8 cellular contexts compared by ENCODE assay signal in the genomic region with DNA sequence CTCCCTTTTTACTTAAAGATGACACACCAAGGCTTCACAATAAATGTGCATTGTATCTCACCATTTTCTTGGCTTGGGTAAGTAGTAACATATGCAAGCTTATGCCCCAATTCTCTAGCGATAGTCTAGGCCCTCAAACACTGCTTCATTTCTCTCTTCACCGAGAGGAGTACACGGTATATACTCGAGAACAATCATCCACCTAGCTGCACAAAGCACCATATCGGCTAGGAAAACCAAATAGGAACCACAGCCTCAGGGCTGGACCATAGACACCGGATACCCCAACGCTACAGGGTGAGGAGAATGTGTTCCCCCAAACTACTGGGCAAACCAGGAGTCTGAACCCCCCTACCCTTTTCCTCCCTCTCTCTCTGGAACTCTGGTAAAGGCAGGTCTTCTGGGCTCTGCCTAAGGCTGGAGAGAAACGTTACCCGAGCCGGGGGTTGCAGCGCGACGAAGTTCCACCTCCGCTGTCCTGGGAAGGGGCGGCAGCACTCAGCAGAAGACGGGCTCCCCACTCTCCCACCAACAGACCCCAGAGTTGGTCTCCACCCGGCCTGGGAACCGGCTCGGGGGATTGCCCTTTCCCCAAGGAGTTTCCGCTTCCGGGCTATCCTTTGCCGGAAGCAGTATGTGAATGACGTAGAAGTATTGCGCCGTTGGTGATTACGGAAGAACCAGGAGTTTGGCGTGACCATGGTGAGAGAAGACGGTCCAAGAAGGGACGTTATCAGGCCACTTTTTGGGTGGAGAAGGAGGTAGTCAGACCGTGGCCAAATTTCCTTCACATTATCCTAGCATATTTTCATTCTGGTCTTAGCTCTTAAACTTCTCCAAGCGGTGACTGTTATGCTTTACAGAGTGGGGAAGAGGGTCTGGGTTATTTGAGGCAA. TPM values are rescaled to one million over a fixed set of nuclear protein-coding genes. Genes with fewer than 3 reads are reported as not detected.
DNase-seq lines count a peak whose midpoint lies in the region; TF ChIP-seq lines count a peak whose summit lies in the region.

TSS of gene AREL1 (minus strand) at position 582 of the 896 bp plus-strand sequence. CDS start 27,465 bp downstream, outside the sequence.
TSS of gene FCF1 (plus strand) at position 646 of the 896 bp plus-strand sequence. CDS start at position 700, 54 bp downstream.

- peak within 1 kb of the TSS; percentile 85 for H3K4me3 ChIP-seq in BLaER1
- peak within 1 kb of the TSS; percentile 90 for H3K4me3 ChIP-seq in HUES48 (ENCODE audit: low read depth, low read length)
- peak within 1 kb of the TSS; percentile 75 for H3K4me3 ChIP-seq in epithelial cell of proximal tubule (ENCODE audit: low read depth, low read length)
- peak within 1 kb of the TSS; percentile 87 to 100 for H3K4me3 ChIP-seq in muscle layer of duodenum (ENCODE audit: low read depth in 1 of 2, low read length in 2 of 2)

- peaks cover 31% of the 10 kb centered on the region; the same call in 1 of the 2 replicates for H4K20me1 ChIP-seq in BLaER1

- H3K27ac ChIP-seq in BLaER1 (peak within 1 kb of the TSS; percentile 82), HUES48 (ENCODE audit: low read depth, low read length) (peak within 1 kb of the TSS; percentile 36), muscle layer of duodenum (ENCODE audit: low read length) (peak within 1 kb of the TSS; percentile 94)

- H3K4me1 ChIP-seq in BLaER1, result peaks cover 25% of the 10 kb centered on the region
- H3K4me1 ChIP-seq in HUES48 (ENCODE audit: control insufficient read depth, insufficient read depth, low read length), result 0 out of 2 replicates have a peak, but pooled peaks cover 3% of the 10 kb centered on the region
- H3K4me1 ChIP-seq in muscle layer of duodenum (ENCODE audit: control insufficient read depth in 1 of 2, insufficient read depth in 2 of 2, low read length in 2 of 2), result peaks cover 7 to 30% of the 10 kb centered on the region in 2 donors

- H3K9me3 ChIP-seq in BLaER1 (no peaks in the 10 kb centered on the region), HUES48 (ENCODE audit: control insufficient read depth, insufficient read depth, low read length) (no peaks in the 10 kb centered on the region), muscle layer of duodenum (ENCODE audit: control insufficient read depth in 1 of 2, low read length in 2 of 2) (no peaks in the 10 kb centered on the region)

- H3K9ac ChIP-seq in BLaER1 (peak within 1 kb of the TSS; percentile 85), HUES48 (ENCODE audit: low read depth, low read length) (peak within 1 kb of the TSS; percentile 71)

- H3K36me3 ChIP-seq in BLaER1 (peaks cover 26% of the 10 kb centered on the region), HUES48 (ENCODE audit: control insufficient read depth, insufficient read depth, low read length) (peaks cover 32% of the 10 kb centered on the region), muscle layer of duodenum (ENCODE audit: control insufficient read depth in 1 of 2, insufficient read depth in 2 of 2, low read length in 2 of 2) (peaks cover 8 to 15% of the 10 kb centered on the region in 2 donors)

- TF ChIP-seq CTCF in GM20000 (IDR thresholded peaks at IDR 0.05; ENCODE audit: extremely low read depth, missing control alignments) (no peak), epithelial cell of proximal tubule (conservative IDR thresholded peaks at IDR 0.05; ENCODE audit: low read depth, low read length) (no peak)

- H3K4me2 ChIP-seq in BLaER1, result peak within 1 kb of the TSS; percentile 93

- peak; percentile 90 for DNase-seq in GM20000 (ENCODE audit: low spot score)
- DNase-seq in activated CD8-positive, alpha-beta memory T cell treated with anti-CD3 and anti-CD28 coated beads for 4 hours (ENCODE audit: low read depth in 2 of 2), result peak; percentile 59 to 68
- peak; percentile 63 for DNase-seq in epithelial cell of proximal tubule (ENCODE audit: low read depth)
- DNase-seq in stimulated activated CD8-positive, alpha-beta memory T cell treated with anti-CD3 and anti-CD28 coated beads, Interleukin-7, amount 100 ng/mL, for 48 hours (ENCODE audit: extremely low read depth in 1 of 2, low read depth in 1 of 2), result peak; percentile 52 to 79
- DNase-seq in DMS53 treated with DMSO at 0.1 percent for 48 hours (lab: John Stamatoyannopoulos, UW; ENCODE audit: unreplicated experiment), result no peak

- H3K27me3 ChIP-seq in BLaER1, result no peaks in the 10 kb centered on the region
- no peaks in the 10 kb centered on the region for H3K27me3 ChIP-seq in HUES48 (ENCODE audit: control insufficient read depth, insufficient read depth, low read length)
- H3K27me3 ChIP-seq in muscle layer of duodenum (ENCODE audit: low read depth, low read length), result no peaks in the 10 kb centered on the region

RNA-seq across cellular contexts. Expression of gene AREL1, which starts in this region (rescaled TPM):
- 28.9 and 35.7 TPM in 2 replicates for total RNA-seq in epithelial cell of proximal tubule

RNA-seq across cellular contexts. Expression of gene FCF1, which starts in this region (rescaled TPM):
- total RNA-seq in epithelial cell of proximal tubule, result 21.4 and 22.9 TPM in 2 replicates

Comparison
In these comparisons a context has a peak if more than half of its experiments do, and no peak if none do; other contexts are left out.
1. H3K27ac ChIP-seq: peak in every context shown above with its lines; median percentile 94 in muscle layer of duodenum; 82 in BLaER1; 36 in HUES48.